ENCODE assay signal across 9 cellular contexts in the genomic region with DNA sequence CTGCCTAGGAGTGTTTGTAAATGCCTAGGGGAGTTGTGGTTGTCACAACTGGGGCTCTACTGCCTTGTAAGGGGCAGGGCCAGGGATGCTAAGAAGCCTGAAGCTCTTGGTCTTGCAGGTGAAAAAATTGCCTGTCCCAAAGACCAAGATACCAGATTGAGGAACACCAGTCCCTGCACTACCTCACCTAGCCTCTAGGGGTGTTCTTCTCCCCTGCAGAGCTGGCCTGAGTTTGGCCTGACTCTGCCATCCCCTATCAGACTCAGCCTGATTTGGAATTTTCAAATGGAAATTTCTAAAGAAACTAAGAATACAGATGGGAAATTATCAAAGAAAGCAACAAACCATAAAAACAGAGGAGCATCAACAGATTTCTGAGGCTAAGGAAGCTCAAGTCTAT.
DNase-seq lines count a peak whose midpoint lies in the region; ATAC-seq and TF ChIP-seq lines count a peak whose summit lies in the region.
"Had no signal": no experiment of that assay in that cellular context is flagged by ENCODE, and none has a peak within 500 bp of the region (broad histone marks: within the 10 kb centered on the region; RNA-seq: fewer than 3 reads in every experiment).

No MANE protein-coding gene starts in this region.

- no peaks in the 10 kb centered on the region for H3K79me1 ChIP-seq in mesendoderm (ENCODE audit: low read length)

- CTCF ChIA-PET in activated CD4-positive, alpha-beta T cell treated with anti-CD3 and anti-CD28 coated beads, Interleukin-2, amount 10 ng/mL, durations not matched to agents 7 days and 5 days (lab: Charles Lee): interaction anchor here (1.4 kb wide), 1 partner anchor 122 kb away, joined by 3 read pairs; no protein-coding TSS in a partner anchor
- CTCF ChIA-PET in CD8-positive, alpha-beta memory T cell (lab: Charles Lee): no interaction called here

- no peak overlapping the region for H2BK5ac ChIP-seq in mesendoderm (ENCODE audit: low read length)

- no peak overlapping the region for H4K8ac ChIP-seq in mesendoderm (ENCODE audit: low read depth, low read length)

- no peak overlapping the region for H3K9ac ChIP-seq in mesendoderm (ENCODE audit: low read length)

- H3K18ac ChIP-seq in mesendoderm (ENCODE audit: low read length): no peak overlapping the region

- TF ChIP-seq CTCF in GM12872 (IDR thresholded peaks at IDR 0.05; ENCODE audit: insufficient read depth, low read depth, low read length): peak; percentile 64
- TF ChIP-seq CTCF in WERI-Rb-1 (IDR thresholded peaks at IDR 0.05; ENCODE audit: low read depth, low read length): peak; percentile 79

- no peak overlapping the region for H2BK120ac ChIP-seq in mesendoderm (ENCODE audit: low read depth, low read length)

- no peaks in the 10 kb centered on the region for H3K36me3 Mint-ChIP-seq in activated CD4-positive, alpha-beta T cell treated with anti-CD3 and anti-CD28 coated beads, Interleukin-2, amount 10 ng/mL, durations not matched to agents 7 days and 5 days (ENCODE audit: low read depth)
- peaks cover 0 to 44% (median 5%) of the 10 kb centered on the region in 3 donors for H3K36me3 Mint-ChIP-seq in CD8-positive, alpha-beta memory T cell

- H3K9me3 ChIP-seq in WERI-Rb-1 (ENCODE audit: severe bottlenecking): no peaks in the 10 kb centered on the region
- H3K9me3 ChIP-seq in CD8-positive, alpha-beta memory T cell (ENCODE audit: low read length): no peaks in the 10 kb centered on the region

- H3K4me3 ChIP-seq in WERI-Rb-1 (ENCODE audit: low read depth, low read length): no peak overlapping the region
- H3K4me3 ChIP-seq in mesendoderm (ENCODE audit: low read length): no peak overlapping the region
- H3K4me3 ChIP-seq in CD8-positive, alpha-beta memory T cell (ENCODE audit: low read length): no peak overlapping the region

- no peak overlapping the region for H3K4me2 ChIP-seq in mesendoderm (ENCODE audit: low read length)

- no peaks in the 10 kb centered on the region for H3K4me1 ChIP-seq in mesendoderm (ENCODE audit: control insufficient read depth, low read depth, low read length)
- H3K4me1 ChIP-seq in CD8-positive, alpha-beta memory T cell (ENCODE audit: insufficient read depth, low read length): no peaks in the 10 kb centered on the region

- no peak overlapping the region for H3K56ac ChIP-seq in mesendoderm (ENCODE audit: low read length)

- H3K23ac ChIP-seq in mesendoderm (ENCODE audit: low read length): no peak overlapping the region

- H3K27me3 Mint-ChIP-seq in activated CD4-positive, alpha-beta T cell treated with anti-CD3 and anti-CD28 coated beads, Interleukin-2, amount 10 ng/mL, durations not matched to agents 7 days and 5 days: no peaks in the 10 kb centered on the region
- peaks cover 0 to 1% of the 10 kb centered on the region in 2 donors for H3K27me3 Mint-ChIP-seq in CD8-positive, alpha-beta memory T cell

- no peaks in the 10 kb centered on the region for H3K4me1 Mint-ChIP-seq in activated CD4-positive, alpha-beta T cell treated with anti-CD3 and anti-CD28 coated beads, Interleukin-2, amount 10 ng/mL, durations not matched to agents 7 days and 5 days
- peaks cover 0 to 1% (median 0%) of the 10 kb centered on the region in 3 donors for H3K4me1 Mint-ChIP-seq in CD8-positive, alpha-beta memory T cell

- H3K27ac ChIP-seq in WERI-Rb-1: no peak overlapping the region
- no peak overlapping the region for H3K27ac ChIP-seq in mesendoderm (ENCODE audit: low read depth, low read length)
- no peak overlapping the region for H3K27ac ChIP-seq in CD8-positive, alpha-beta memory T cell (ENCODE audit: low read depth, low read length)

- ATAC-seq in HG02798 (IDR thresholded peaks at IDR 0.05; ENCODE audit: poor library complexity, unreplicated experiment): peak; percentile 35
- ATAC-seq in GM18520 (IDR thresholded peaks at IDR 0.05; ENCODE audit: unreplicated experiment): no peak

- H2BK15ac ChIP-seq in mesendoderm (replicated peaks; ENCODE audit: low read depth): no peak overlapping the region

- H3K27me3 ChIP-seq in WERI-Rb-1 (ENCODE audit: insufficient read depth, low read depth, severe bottlenecking): no peaks in the 10 kb centered on the region
- no peaks in the 10 kb centered on the region for H3K27me3 ChIP-seq in mesendoderm (ENCODE audit: insufficient read depth, low read length, poor library complexity)
- H3K27me3 ChIP-seq in CD8-positive, alpha-beta memory T cell (ENCODE audit: insufficient read depth, low read length, poor library complexity, severe bottlenecking): no peaks in the 10 kb centered on the region

- no peaks in the 10 kb centered on the region for H3K36me3 ChIP-seq in WERI-Rb-1
- H3K36me3 ChIP-seq in mesendoderm (ENCODE audit: control insufficient read depth, insufficient read depth, low read length): no peaks in the 10 kb centered on the region
- H3K36me3 ChIP-seq in CD8-positive, alpha-beta memory T cell (ENCODE audit: insufficient read depth, low read length): no peaks in the 10 kb centered on the region

- peaks cover 6% of the 10 kb centered on the region for H3K9me3 Mint-ChIP-seq in activated CD4-positive, alpha-beta T cell treated with anti-CD3 and anti-CD28 coated beads, Interleukin-2, amount 10 ng/mL, durations not matched to agents 7 days and 5 days
- peaks cover 0 to 71% (median 58%) of the 10 kb centered on the region in 5 donors for H3K9me3 Mint-ChIP-seq in CD8-positive, alpha-beta memory T cell

- no peak overlapping the region for H2AK5ac ChIP-seq in mesendoderm (ENCODE audit: low read length)

- no peak overlapping the region for H3K4me3 Mint-ChIP-seq in activated CD4-positive, alpha-beta T cell treated with anti-CD3 and anti-CD28 coated beads, Interleukin-2, amount 10 ng/mL, durations not matched to agents 7 days and 5 days
- no peak overlapping the region for H3K4me3 Mint-ChIP-seq in CD8-positive, alpha-beta memory T cell

- POLR2A ChIA-PET in activated CD4-positive, alpha-beta T cell treated with anti-CD3 and anti-CD28 coated beads, Interleukin-2, amount 10 ng/mL, durations not matched to agents 7 days and 5 days (lab: Charles Lee): no interaction called here
- POLR2A ChIA-PET in CD8-positive, alpha-beta memory T cell (lab: Charles Lee): no interaction called here

- H4K5ac ChIP-seq in mesendoderm (ENCODE audit: low read length): no peak overlapping the region

- DNase-seq in WERI-Rb-1: peak; percentile 22
- DNase-seq in mesendoderm: peak; percentile 49
- DNase-seq in NCI-H2029 (lab: John Stamatoyannopoulos, UW): no peak
- no peak for DNase-seq in activated CD4-positive, alpha-beta T cell treated with anti-CD3 and anti-CD28 coated beads, Interleukin-2, amount 10 ng/mL, durations not matched to agents 7 days and 5 days
- no peak for DNase-seq in CD8-positive, alpha-beta memory T cell
- DNase-seq: central memory CD4-positive, alpha-beta T cell had no signal

- no peak overlapping the region for H3K4ac ChIP-seq in mesendoderm (ENCODE audit: low read depth, low read length)

- no peak overlapping the region for H3K27ac Mint-ChIP-seq in activated CD4-positive, alpha-beta T cell treated with anti-CD3 and anti-CD28 coated beads, Interleukin-2, amount 10 ng/mL, durations not matched to agents 7 days and 5 days
- H3K27ac Mint-ChIP-seq in CD8-positive, alpha-beta memory T cell: no peak overlapping the region

- no peaks in the 10 kb centered on the region for H3K79me2 ChIP-seq in mesendoderm (ENCODE audit: control insufficient read depth, insufficient read depth, low read length)

Comparison
In these comparisons a context has a peak if more than half of its experiments do, and no peak if none do; other contexts are left out.
1. DNase-seq: peak in WERI-Rb-1 (single experiment) and mesendoderm (single experiment); none in NCI-H2029 (single experiment), activated CD4-positive, alpha-beta T cell treated with anti-CD3 and anti-CD28 coated beads, Interleukin-2, amount 10 ng/mL, durations not matched to agents 7 days and 5 days (single experiment) and CD8-positive, alpha-beta memory T cell (0 of 5).